In the genomic region with DNA sequence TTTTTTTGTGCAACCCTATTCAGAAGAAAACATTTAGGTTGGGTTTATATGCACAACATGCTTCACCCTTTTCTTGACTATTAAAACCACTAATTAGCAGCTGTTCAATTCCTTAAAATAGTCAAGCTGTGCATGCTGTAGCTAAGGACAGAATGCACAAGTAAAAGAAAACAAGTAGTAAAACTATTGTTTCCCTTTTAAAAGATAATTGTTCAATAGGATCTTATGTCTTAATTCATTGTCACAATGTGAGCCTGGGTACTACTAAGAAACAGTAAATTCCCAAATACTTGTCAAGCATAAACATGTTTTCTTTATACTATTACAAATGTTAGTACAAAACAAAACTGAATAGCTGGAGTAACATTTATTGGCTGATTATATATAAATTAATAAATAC, we compare ENCODE assay signal across 1 cellular context.
TF ChIP-seq lines count a peak whose summit lies in the region.

No MANE protein-coding gene starts in this region.

TF ChIP-seq in GM12878, 131 proteins besides CTCF, POLR2A, EP300 and RAD21 (continued from another document):
- TF ChIP-seq, protein P1, sequence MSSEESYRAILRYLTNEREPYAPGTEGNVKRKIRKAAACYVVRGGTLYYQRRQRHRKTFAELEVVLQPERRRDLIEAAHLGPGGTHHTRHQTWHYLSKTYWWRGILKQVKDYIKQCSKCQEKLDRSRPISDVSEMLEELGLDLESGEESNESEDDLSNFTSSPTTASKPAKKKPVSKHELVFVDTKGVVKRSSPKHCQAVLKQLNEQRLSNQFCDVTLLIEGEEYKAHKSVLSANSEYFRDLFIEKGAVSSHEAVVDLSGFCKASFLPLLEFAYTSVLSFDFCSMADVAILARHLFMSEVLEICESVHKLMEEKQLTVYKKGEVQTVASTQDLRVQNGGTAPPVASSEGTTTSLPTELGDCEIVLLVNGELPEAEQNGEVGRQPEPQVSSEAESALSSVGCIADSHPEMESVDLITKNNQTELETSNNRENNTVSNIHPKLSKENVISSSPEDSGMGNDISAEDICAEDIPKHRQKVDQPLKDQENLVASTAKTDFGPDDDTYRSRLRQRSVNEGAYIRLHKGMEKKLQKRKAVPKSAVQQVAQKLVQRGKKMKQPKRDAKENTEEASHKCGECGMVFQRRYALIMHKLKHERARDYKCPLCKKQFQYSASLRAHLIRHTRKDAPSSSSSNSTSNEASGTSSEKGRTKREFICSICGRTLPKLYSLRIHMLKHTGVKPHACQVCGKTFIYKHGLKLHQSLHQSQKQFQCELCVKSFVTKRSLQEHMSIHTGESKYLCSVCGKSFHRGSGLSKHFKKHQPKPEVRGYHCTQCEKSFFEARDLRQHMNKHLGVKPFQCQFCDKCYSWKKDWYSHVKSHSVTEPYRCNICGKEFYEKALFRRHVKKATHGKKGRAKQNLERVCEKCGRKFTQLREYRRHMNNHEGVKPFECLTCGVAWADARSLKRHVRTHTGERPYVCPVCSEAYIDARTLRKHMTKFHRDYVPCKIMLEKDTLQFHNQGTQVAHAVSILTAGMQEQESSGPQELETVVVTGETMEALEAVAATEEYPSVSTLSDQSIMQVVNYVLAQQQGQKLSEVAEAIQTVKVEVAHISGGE (CRISPR knock-in tag; IDR thresholded peaks at IDR 0.05), result no peak
- TF ChIP-seq, protein P2, sequence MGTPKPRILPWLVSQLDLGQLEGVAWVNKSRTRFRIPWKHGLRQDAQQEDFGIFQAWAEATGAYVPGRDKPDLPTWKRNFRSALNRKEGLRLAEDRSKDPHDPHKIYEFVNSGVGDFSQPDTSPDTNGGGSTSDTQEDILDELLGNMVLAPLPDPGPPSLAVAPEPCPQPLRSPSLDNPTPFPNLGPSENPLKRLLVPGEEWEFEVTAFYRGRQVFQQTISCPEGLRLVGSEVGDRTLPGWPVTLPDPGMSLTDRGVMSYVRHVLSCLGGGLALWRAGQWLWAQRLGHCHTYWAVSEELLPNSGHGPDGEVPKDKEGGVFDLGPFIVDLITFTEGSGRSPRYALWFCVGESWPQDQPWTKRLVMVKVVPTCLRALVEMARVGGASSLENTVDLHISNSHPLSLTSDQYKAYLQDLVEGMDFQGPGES (IDR thresholded peaks at IDR 0.05), result no peak
- no peak for TF ChIP-seq PAX8 (IDR thresholded peaks at IDR 0.05)
- no peak for TF ChIP-seq HDGF (IDR thresholded peaks at IDR 0.05)
- TF ChIP-seq, protein P3, sequence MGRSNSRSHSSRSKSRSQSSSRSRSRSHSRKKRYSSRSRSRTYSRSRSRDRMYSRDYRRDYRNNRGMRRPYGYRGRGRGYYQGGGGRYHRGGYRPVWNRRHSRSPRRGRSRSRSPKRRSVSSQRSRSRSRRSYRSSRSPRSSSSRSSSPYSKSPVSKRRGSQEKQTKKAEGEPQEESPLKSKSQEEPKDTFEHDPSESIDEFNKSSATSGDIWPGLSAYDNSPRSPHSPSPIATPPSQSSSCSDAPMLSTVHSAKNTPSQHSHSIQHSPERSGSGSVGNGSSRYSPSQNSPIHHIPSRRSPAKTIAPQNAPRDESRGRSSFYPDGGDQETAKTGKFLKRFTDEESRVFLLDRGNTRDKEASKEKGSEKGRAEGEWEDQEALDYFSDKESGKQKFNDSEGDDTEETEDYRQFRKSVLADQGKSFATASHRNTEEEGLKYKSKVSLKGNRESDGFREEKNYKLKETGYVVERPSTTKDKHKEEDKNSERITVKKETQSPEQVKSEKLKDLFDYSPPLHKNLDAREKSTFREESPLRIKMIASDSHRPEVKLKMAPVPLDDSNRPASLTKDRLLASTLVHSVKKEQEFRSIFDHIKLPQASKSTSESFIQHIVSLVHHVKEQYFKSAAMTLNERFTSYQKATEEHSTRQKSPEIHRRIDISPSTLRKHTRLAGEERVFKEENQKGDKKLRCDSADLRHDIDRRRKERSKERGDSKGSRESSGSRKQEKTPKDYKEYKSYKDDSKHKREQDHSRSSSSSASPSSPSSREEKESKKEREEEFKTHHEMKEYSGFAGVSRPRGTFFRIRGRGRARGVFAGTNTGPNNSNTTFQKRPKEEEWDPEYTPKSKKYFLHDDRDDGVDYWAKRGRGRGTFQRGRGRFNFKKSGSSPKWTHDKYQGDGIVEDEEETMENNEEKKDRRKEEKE (IDR thresholded peaks at IDR 0.05), result no peak
- TF ChIP-seq SMAD1 (IDR thresholded peaks at IDR 0.05; ENCODE audit: low read depth, partially characterized antibody), result no peak
- no peak for TF ChIP-seq ZNF207 (IDR thresholded peaks at IDR 0.05; ENCODE audit: borderline replicate concordance)
